1 cellular context compared by ENCODE assay signal in genomic region chr15:74400313-74400850, GRCh38.
TF ChIP-seq lines count a peak whose summit lies in the region.

No MANE protein-coding gene starts in this region.

TF ChIP-seq in HepG2, 621 proteins besides CTCF, POLR2A, EP300 and RAD21:
- no peak for TF ChIP-seq ZNF562 (CRISPR knock-in tag; IDR thresholded peaks at IDR 0.05; ENCODE audit: borderline replicate concordance)
- no peak for TF ChIP-seq RXRA (CRISPR knock-in tag; IDR thresholded peaks at IDR 0.05)
- TF ChIP-seq ZNF513 (CRISPR knock-in tag; conservative IDR thresholded peaks at IDR 0.05) = no peak
- no peak for TF ChIP-seq ZNF572 (CRISPR knock-in tag; IDR thresholded peaks at IDR 0.05)
- TF ChIP-seq SKIL (CRISPR knock-in tag; IDR thresholded peaks at IDR 0.05; ENCODE audit: borderline replicate concordance) = no peak
- no peak for TF ChIP-seq KLF15 (CRISPR knock-in tag; IDR thresholded peaks at IDR 0.05; ENCODE audit: borderline replicate concordance)
